In the genomic region with DNA sequence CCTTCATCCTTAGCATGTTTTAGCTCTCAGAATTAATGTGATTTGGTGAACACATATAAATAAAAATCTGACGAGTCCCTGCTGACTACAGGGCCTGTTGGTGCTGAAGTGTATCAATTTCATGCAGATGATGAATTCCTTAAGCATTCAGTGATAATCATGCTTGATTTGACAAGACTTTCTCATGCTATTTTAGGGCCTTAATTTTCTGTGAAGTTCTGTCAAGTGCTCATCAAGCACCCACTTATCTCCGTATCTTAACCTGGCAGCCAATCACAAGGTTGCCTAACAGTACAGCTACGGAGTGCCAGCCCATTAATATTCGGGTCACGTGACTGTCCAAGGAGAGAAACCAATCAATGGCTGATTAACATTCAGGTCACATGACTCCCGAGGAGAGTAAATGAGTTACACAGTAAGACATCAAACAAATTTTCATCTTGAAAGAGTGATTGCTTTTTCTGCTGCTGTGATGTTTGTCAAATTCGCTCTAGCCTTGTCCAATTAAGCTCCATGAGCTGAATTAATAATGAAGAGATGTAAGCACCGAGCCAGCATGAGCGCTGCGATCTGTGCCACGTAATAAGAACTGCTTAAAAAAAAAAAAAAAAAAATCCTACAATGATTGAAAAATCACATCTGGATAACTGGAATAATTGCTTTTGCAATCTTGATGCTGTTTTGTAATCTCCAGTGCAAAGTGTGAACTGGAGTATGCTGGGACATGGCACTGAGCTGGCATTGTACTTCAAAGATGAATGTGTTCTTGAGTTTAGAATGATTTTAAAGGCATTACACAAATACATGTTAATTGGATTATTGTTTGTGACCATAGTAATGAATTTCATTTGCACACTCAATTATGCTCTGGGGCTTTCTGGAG, we compare ENCODE assay signal across 21 cellular contexts.
DNase-seq lines count a peak whose midpoint lies in the region; ATAC-seq and TF ChIP-seq lines count a peak whose summit lies in the region.
"Had no signal": no experiment of that assay in that cellular context is flagged by ENCODE, and none has a peak within 500 bp of the region (broad histone marks: within the 10 kb centered on the region; RNA-seq: fewer than 3 reads in every experiment).

No MANE protein-coding gene starts in this region.

- H3K27me3 ChIP-seq in dorsolateral prefrontal cortex (peaks cover 0 to 3% (median 0%) of the 10 kb centered on the region in 45 donors), lower lobe of right lung (ENCODE audit: low read depth) (no peaks in the 10 kb centered on the region)
- H3K27me3 ChIP-seq: spleen had no signal

- peak; percentile 55 for DNase-seq in AG10803 (ENCODE audit: low read depth)
- peak; percentile 39 to 76 for DNase-seq in NCI-H524 (lab: John Stamatoyannopoulos, UW)
- peak in 3 of 10 donors; percentile 34 to 43 (median 36) for DNase-seq in dorsolateral prefrontal cortex
- DNase-seq in lower lobe of right lung = no peak
- no peak for DNase-seq in stimulated activated naive CD4-positive, alpha-beta T cell (lab: John Stamatoyannopoulos, UW)
- no peak for DNase-seq in NCI-H748 (lab: John Stamatoyannopoulos, UW; ENCODE audit: unreplicated experiment)
- no peak for DNase-seq in Kasumi-1 (lab: John Stamatoyannopoulos, UW)
- DNase-seq: activated CD4-positive, alpha-beta memory T cell treated with anti-CD3 and anti-CD28 coated beads for 36 hours; activated naive CD4-positive, alpha-beta T cell treated with anti-CD3 and anti-CD28 coated beads for 36 hours; activated T-cell treated with anti-CD3 and anti-CD28 coated beads, Interleukin-2, amount 50 U/mL, for 24 hours; aorta; CD4-positive, CD25-positive, alpha-beta regulatory T cell; DMS53; KBM-7; mesenchymal stem cell; PC-3; spleen; T-helper 2 cell had no signal

- H3K36me3 ChIP-seq in lower lobe of right lung = no peaks in the 10 kb centered on the region
- H3K36me3 ChIP-seq: spleen had no signal

- peak; percentile 18 to 36 for ATAC-seq in lower lobe of right lung
- no peak for ATAC-seq in HG02588 (IDR thresholded peaks at IDR 0.05; ENCODE audit: unreplicated experiment)
- ATAC-seq: natural killer cell treated with Interleukin-12 subunit alpha and Interleukin-12 subunit beta and Interleukin-15 and Interleukin-18, amount 100 ng/mL, for 72 hours; PC-3 had no signal

- H3K4me1 ChIP-seq in lower lobe of right lung = peaks cover 4% of the 10 kb centered on the region

- TF ChIP-seq CTCF in AG10803 (conservative IDR thresholded peaks at IDR 0.05; ENCODE audit: low read length) (no peak), dorsolateral prefrontal cortex (IDR thresholded peaks at IDR 0.05 in 54 of 56, conservative IDR thresholded peaks at IDR 0.05 in 2 of 56; ENCODE audit: low read depth in 1 of 56, partially characterized antibody in 56 of 56) (no peak), lower lobe of right lung (IDR thresholded peaks at IDR 0.05) (no peak)

- H3K27ac ChIP-seq in dorsolateral prefrontal cortex (no peak overlapping the region), lower lobe of right lung (no peak overlapping the region)
- H3K27ac ChIP-seq: spleen, VCaP had no signal

- H3K9me3 ChIP-seq in lower lobe of right lung = no peaks in the 10 kb centered on the region
- H3K9me3 ChIP-seq: spleen had no signal

- H3K4me3 ChIP-seq in AG10803 (ENCODE audit: low read length) (no peak overlapping the region), dorsolateral prefrontal cortex (peak overlapping the region in 37 of 59 donors; percentile 2 to 51 (median 29)), lower lobe of right lung (no peak overlapping the region)
- H3K4me3 ChIP-seq: spleen had no signal

- intact Hi-C loops in dorsolateral prefrontal cortex (cut with DNase I) (no loop called here), lower lobe of right lung (cut with DNase I) (no loop called here)

Comparison
In these comparisons a context has a peak if more than half of its experiments do, and no peak if none do; other contexts are left out.
1. DNase-seq: peak in AG10803 (single experiment) and NCI-H524 (2 of 2); none in lower lobe of right lung (single experiment), stimulated activated naive CD4-positive, alpha-beta T cell (0 of 6), NCI-H748 (single experiment) and Kasumi-1 (0 of 2).
2. H3K4me3 ChIP-seq: peak in dorsolateral prefrontal cortex (37 of 59); none in AG10803 (single experiment) and lower lobe of right lung (single experiment).